12 cellular contexts compared by ENCODE assay signal in genomic region chr16:16045879-16046278, GRCh38.
DNase-seq lines count a peak whose midpoint lies in the region; ATAC-seq, FAIRE-seq and TF ChIP-seq lines count a peak whose summit lies in the region.
"Had no signal": no experiment of that assay in that cellular context is flagged by ENCODE, and none has a peak within 500 bp of the region (broad histone marks: within the 10 kb centered on the region; RNA-seq: fewer than 3 reads in every experiment).

No MANE protein-coding gene starts in this region.

- H3K4me3 Mint-ChIP-seq in activated CD4-positive, alpha-beta T cell treated with anti-CD3 and anti-CD28 coated beads, Interleukin-2, amount 10 ng/mL, durations not matched to agents 7 days and 5 days, result no peak overlapping the region
- no peak overlapping the region for H3K4me3 Mint-ChIP-seq in progenitor cell of endocrine pancreas (ENCODE audit: low read depth)
- H3K4me3 Mint-ChIP-seq: B cell had no signal

- H3K79me2 ChIP-seq in K562 (ENCODE audit: control insufficient read depth, insufficient read depth, low read length), result no peaks in the 10 kb centered on the region

- no peak overlapping the region for H3K27ac Mint-ChIP-seq in activated CD4-positive, alpha-beta T cell treated with anti-CD3 and anti-CD28 coated beads, Interleukin-2, amount 10 ng/mL, durations not matched to agents 7 days and 5 days
- H3K27ac Mint-ChIP-seq in progenitor cell of endocrine pancreas, result no peak overlapping the region
- H3K27ac Mint-ChIP-seq: B cell had no signal

- H3K27me3 ChIP-seq in K562 (ENCODE audit: control insufficient read depth in 2 of 2, insufficient read depth in 2 of 2, low read length in 2 of 2), result no peaks in the 10 kb centered on the region
- H3K27me3 ChIP-seq: MG63 had no signal

- TF ChIP-seq EP300 in Ishikawa (IDR thresholded peaks at IDR 0.05; ENCODE audit: borderline replicate concordance), result no peak
- TF ChIP-seq EP300 in K562 (IDR thresholded peaks at IDR 0.05; ENCODE audit: low read length), result no peak

- CTCF ChIA-PET in activated CD4-positive, alpha-beta T cell treated with anti-CD3 and anti-CD28 coated beads, Interleukin-2, amount 10 ng/mL, durations not matched to agents 7 days and 5 days (lab: Charles Lee), result interaction anchor here (0.8 to 0.9 kb wide), 2 partner anchors 13 to 15 kb away, joined by 3 read pairs; no protein-coding TSS in a partner anchor
- CTCF ChIA-PET in K562 (lab: Yijun Ruan, JAX; ENCODE audit: low intra/inter-chr PET ratio), result no interaction called here

- peaks cover 86% of the 10 kb centered on the region; the same call in 2 of the 3 replicates for H3K36me3 ChIP-seq in K562 (ENCODE audit: control insufficient read depth, insufficient read depth, low read length)

- no peaks in the 10 kb centered on the region for H3K27me3 Mint-ChIP-seq in activated CD4-positive, alpha-beta T cell treated with anti-CD3 and anti-CD28 coated beads, Interleukin-2, amount 10 ng/mL, durations not matched to agents 7 days and 5 days
- H3K27me3 Mint-ChIP-seq in progenitor cell of endocrine pancreas, result no peaks in the 10 kb centered on the region
- H3K27me3 Mint-ChIP-seq: B cell had no signal

- FAIRE-seq in K562 (lab: Jason Lieb, UNC), result no peak
- FAIRE-seq: GM12892, urothelium cell line had no signal

- TF ChIP-seq POLR2A in K562 (conservative IDR thresholded peaks at IDR 0.05), result no peak

- TF ChIP-seq CTCF in K562 (IDR thresholded peaks at IDR 0.05 in 2 of 3, conservative IDR thresholded peaks at IDR 0.05 in 1 of 3; ENCODE audit: insufficient read depth in 2 of 3, low read depth in 1 of 3, low read length in 3 of 3) (no peak), progenitor cell of endocrine pancreas (IDR thresholded peaks at IDR 0.05; ENCODE audit: unreplicated experiment) (peak; percentile 23)

- POLR2A ChIA-PET in activated CD4-positive, alpha-beta T cell treated with anti-CD3 and anti-CD28 coated beads, Interleukin-2, amount 10 ng/mL, durations not matched to agents 7 days and 5 days (lab: Charles Lee), result no interaction called here
- POLR2A ChIA-PET in K562 (lab: Yijun Ruan, JAX), result interaction anchor here (0.7 to 2.0 kb wide), 2 partner anchors 9 to 22 kb away, joined by 3 to 5 read pairs; no protein-coding TSS in a partner anchor

- H4K20me1 ChIP-seq in K562 (replicated peaks; ENCODE audit: control insufficient read depth, insufficient read depth, low read length), result no peaks in the 10 kb centered on the region

- no TSS peak for BruUV-seq in K562 (replicated peaks; lab: Mats Ljungman, UMichigan)

- peak overlapping the region in 1 of 2 experiments; percentile 28; a peak in 1 of 4 replicates for H3K9ac ChIP-seq in K562 (ENCODE audit: insufficient read depth in 1 of 2, low read depth in 2 of 2, low read length in 2 of 2)

- peak; percentile 17 for DNase-seq in activated CD4-positive, alpha-beta T cell treated with anti-CD3 and anti-CD28 coated beads, Interleukin-2, amount 10 ng/mL, durations not matched to agents 7 days and 5 days
- no peak for DNase-seq in activated CD4-positive, alpha-beta T cell treated with anti-CD3 and anti-CD28 coated beads for 48 hours
- no peak for DNase-seq in K562 (ENCODE audit: extremely low read depth in 1 of 4, low spot score in 3 of 4)
- DNase-seq in progenitor cell of endocrine pancreas (ENCODE audit: low spot score, unreplicated experiment), result no peak
- DNase-seq in DMS114 treated with DMSO at 0.1 percent for 48 hours (lab: John Stamatoyannopoulos, UW; ENCODE audit: unreplicated experiment), result no peak
- DNase-seq in occipital lobe (lab: John Stamatoyannopoulos, UW), result no peak

- no peaks in the 10 kb centered on the region for H3K9me3 ChIP-seq in K562 (replicated peaks; ENCODE audit: control insufficient read depth, insufficient read depth, low read depth, low read length)
- H3K9me3 ChIP-seq: MG63 had no signal

- in situ Hi-C loops in K562 (cut with MboI), result no loop called here

- H3K4me2 ChIP-seq in K562 (ENCODE audit: insufficient read depth, low read length), result no peak overlapping the region

- no peak overlapping the region for H2AFZ ChIP-seq in K562 (ENCODE audit: low read depth, low read length)

- H3K4me1 ChIP-seq in K562 (replicated peaks in 1 of 2; ENCODE audit: control insufficient read depth in 2 of 2, insufficient read depth in 2 of 2, low read length in 2 of 2), result no peaks in the 10 kb centered on the region; a peak in 1 of 5 replicates

- peak; percentile 54; the same call in 1 of the 2 replicates for TF ChIP-seq RAD21 in Ishikawa (IDR thresholded peaks at IDR 0.05; ENCODE audit: low read depth)
- TF ChIP-seq RAD21 in K562 (CRISPR knock-in tag; conservative IDR thresholded peaks at IDR 0.05 in 1 of 2, IDR thresholded peaks at IDR 0.05 in 1 of 2), result no peak

- ATAC-seq in K562 (no peak), GM18868 (IDR thresholded peaks at IDR 0.05; ENCODE audit: unreplicated experiment) (no peak)

- H3K27ac ChIP-seq in K562 (ENCODE audit: extremely low read depth, low read depth, low read length), result no peak overlapping the region

- H3K4me1 Mint-ChIP-seq in activated CD4-positive, alpha-beta T cell treated with anti-CD3 and anti-CD28 coated beads, Interleukin-2, amount 10 ng/mL, durations not matched to agents 7 days and 5 days, result peaks cover 11% of the 10 kb centered on the region
- peaks cover 2% of the 10 kb centered on the region for H3K4me1 Mint-ChIP-seq in progenitor cell of endocrine pancreas (ENCODE audit: low read depth)

- 94% methylated on average over 12 of the region's 12 CpGs for WGBS in K562 (ENCODE audit: insufficient coverage, low coverage, missing lambda C conversion rate)

- peaks cover 54% of the 10 kb centered on the region for H3K36me3 Mint-ChIP-seq in activated CD4-positive, alpha-beta T cell treated with anti-CD3 and anti-CD28 coated beads, Interleukin-2, amount 10 ng/mL, durations not matched to agents 7 days and 5 days (ENCODE audit: low read depth)
- H3K36me3 Mint-ChIP-seq in progenitor cell of endocrine pancreas (ENCODE audit: insufficient read depth), result peaks cover 16% of the 10 kb centered on the region

- intact Hi-C loops in K562 (cut with micrococcal nuclease), result no loop called here

- H3K4me3 ChIP-seq in K562, result no peak overlapping the region
- H3K4me3 ChIP-seq: MG63 had no signal

- H3K9me1 ChIP-seq in K562 (ENCODE audit: control insufficient read depth, insufficient read depth, low read length), result peaks cover 4% of the 10 kb centered on the region

- H3K9me3 Mint-ChIP-seq in activated CD4-positive, alpha-beta T cell treated with anti-CD3 and anti-CD28 coated beads, Interleukin-2, amount 10 ng/mL, durations not matched to agents 7 days and 5 days, result no peaks in the 10 kb centered on the region
- no peaks in the 10 kb centered on the region for H3K9me3 Mint-ChIP-seq in progenitor cell of endocrine pancreas (ENCODE audit: low read depth)

TF ChIP-seq in Ishikawa, 13 proteins besides CTCF, POLR2A, EP300 and RAD21:
- TF ChIP-seq EGR1 (IDR thresholded peaks at IDR 0.05) (no peak), NFIC (IDR thresholded peaks at IDR 0.05) (peak; percentile 63), CREB1 (IDR thresholded peaks at IDR 0.05; ENCODE audit: low read depth) (no peak)

TF ChIP-seq in K562, 482 proteins besides CTCF, POLR2A, EP300 and RAD21:
- no peak for TF ChIP-seq SRSF9 (IDR thresholded peaks at IDR 0.05; ENCODE audit: borderline replicate concordance, low read depth, low read length)
- TF ChIP-seq, protein P1, sequence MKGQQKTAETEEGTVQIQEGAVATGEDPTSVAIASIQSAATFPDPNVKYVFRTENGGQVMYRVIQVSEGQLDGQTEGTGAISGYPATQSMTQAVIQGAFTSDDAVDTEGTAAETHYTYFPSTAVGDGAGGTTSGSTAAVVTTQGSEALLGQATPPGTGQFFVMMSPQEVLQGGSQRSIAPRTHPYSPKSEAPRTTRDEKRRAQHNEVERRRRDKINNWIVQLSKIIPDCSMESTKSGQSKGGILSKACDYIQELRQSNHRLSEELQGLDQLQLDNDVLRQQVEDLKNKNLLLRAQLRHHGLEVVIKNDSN (CRISPR knock-in tag; IDR thresholded peaks at IDR 0.05), result 0 out of 2 replicates have a peak, but pooled peaks have one; percentile 18
TF ChIP-seq in K562: peak in this region for 1.
